26 cellular contexts compared by ENCODE assay signal in genomic region chrX:44312421-44312820, GRCh38.
"Had no signal": no experiment of that assay in that cellular context is flagged by ENCODE, and none has a peak within 500 bp of the region (broad histone marks: within the 10 kb centered on the region; RNA-seq: fewer than 3 reads in every experiment).

No MANE protein-coding gene starts in this region.

- H3K27ac ChIP-seq: stomach, testis, thoracic aorta, thyroid gland, tibial artery, tibial nerve, transverse colon, upper lobe of left lung, upper lobe of right lung, uterus, vagina had no signal

- FAIRE-seq: urothelium cell line had no signal

- ATAC-seq: stimulated activated effector memory CD8-positive, alpha-beta T cell treated with anti-CD3 and anti-CD28 coated beads, Interleukin-12 subunit alpha, Interleukin-12 subunit beta, amount 100 ng/mL, for 72 hours; stimulated activated memory B cell treated with anti-CD40 and anti-IgM and Interleukin-4, amounts not matched to agents 10 μg/mL and 1 μg/mL and 100 μg/mL, for 72 hours; stimulated activated naive B cell treated with anti-CD40 and anti-IgM and Interleukin-4, amounts not matched to agents 10 μg/mL and 1 μg/mL and 100 μg/mL, for 72 hours; stimulated activated naive CD8-positive, alpha-beta T cell treated with anti-CD3 and anti-CD28 coated beads, Interleukin-15, amount 100 ng/mL, for 72 hours; stimulated activated naive CD8-positive, alpha-beta T cell treated with anti-CD3 and anti-CD28 coated beads, Interleukin-15, Interleukin-2, amounts not matched to agents 100 U/mL and 50 U/mL, for 24 hours; upper lobe of right lung had no signal

- DNase-seq: stimulated activated CD4-positive, alpha-beta T cell treated with anti-CD3 and anti-CD28 coated beads, Interleukin-2, amount 100 ng/mL, for 48 hours; stimulated activated CD4-positive, alpha-beta T cell treated with anti-CD3 and anti-CD28 coated beads, Interleukin-4, amount 100 ng/mL, for 1 hour; stimulated activated CD4-positive, alpha-beta T cell treated with anti-CD3 and anti-CD28 coated beads, Interleukin-4, amount 100 ng/mL, for 24 hours; stimulated activated CD4-positive, alpha-beta T cell treated with anti-CD3 and anti-CD28 coated beads, Interleukin-4, amount 100 ng/mL, for 4 hours; stimulated activated CD8-positive, alpha-beta memory T cell treated with anti-CD3 and anti-CD28 coated beads, Interleukin-4, amount 100 ng/mL, for 48 hours; stimulated activated naive B cell treated with anti-CD40 and anti-IgM and Interleukin-4, amounts not matched to agents 10 μg/mL and 1 μg/mL and 100 μg/mL, for 72 hours; stimulated activated naive CD4-positive, alpha-beta T cell; stimulated activated naive CD4-positive, alpha-beta T cell treated with Interleukin-2 at 50 U/mL for 16 hours; stimulated activated naive CD8-positive, alpha-beta T cell treated with anti-CD3 and anti-CD28 coated beads, Interleukin-15, amount 100 ng/mL, for 72 hours; stimulated activated naive CD8-positive, alpha-beta T cell treated with anti-CD3 and anti-CD28 coated beads, Interleukin-15, Interleukin-2, amounts not matched to agents 100 U/mL and 50 U/mL, for 24 hours; stomach; substantia nigra; testis; thyroid gland; tibial artery; transverse colon; trophoblast cell; upper lobe of left lung; upper lobe of right lung; uterus had no signal

- H3K27me3 ChIP-seq: stomach, testis, thyroid gland, tibial artery, tibial nerve, transverse colon, upper lobe of left lung, upper lobe of right lung, uterus, vagina had no signal

- H3K36me3 ChIP-seq: stomach, thoracic aorta, thyroid gland, tibial artery, tibial nerve, transverse colon, upper lobe of left lung, upper lobe of right lung, uterus, vagina had no signal

- H3K9me3 ChIP-seq: stomach, testis, thoracic aorta, thyroid gland, tibial artery, tibial nerve, transverse colon, upper lobe of left lung, upper lobe of right lung, uterus, vagina had no signal

- H3K4me3 ChIP-seq: stomach, testis, thoracic aorta, thyroid gland, tibial artery, tibial nerve, transverse colon, upper lobe of left lung, upper lobe of right lung, uterus, vagina had no signal

- H3K4me1 ChIP-seq: testis, thyroid gland, tibial nerve, transverse colon, upper lobe of right lung, uterus, vagina had no signal
